ENCODE assay signal across 8 cellular contexts in the genomic region with DNA sequence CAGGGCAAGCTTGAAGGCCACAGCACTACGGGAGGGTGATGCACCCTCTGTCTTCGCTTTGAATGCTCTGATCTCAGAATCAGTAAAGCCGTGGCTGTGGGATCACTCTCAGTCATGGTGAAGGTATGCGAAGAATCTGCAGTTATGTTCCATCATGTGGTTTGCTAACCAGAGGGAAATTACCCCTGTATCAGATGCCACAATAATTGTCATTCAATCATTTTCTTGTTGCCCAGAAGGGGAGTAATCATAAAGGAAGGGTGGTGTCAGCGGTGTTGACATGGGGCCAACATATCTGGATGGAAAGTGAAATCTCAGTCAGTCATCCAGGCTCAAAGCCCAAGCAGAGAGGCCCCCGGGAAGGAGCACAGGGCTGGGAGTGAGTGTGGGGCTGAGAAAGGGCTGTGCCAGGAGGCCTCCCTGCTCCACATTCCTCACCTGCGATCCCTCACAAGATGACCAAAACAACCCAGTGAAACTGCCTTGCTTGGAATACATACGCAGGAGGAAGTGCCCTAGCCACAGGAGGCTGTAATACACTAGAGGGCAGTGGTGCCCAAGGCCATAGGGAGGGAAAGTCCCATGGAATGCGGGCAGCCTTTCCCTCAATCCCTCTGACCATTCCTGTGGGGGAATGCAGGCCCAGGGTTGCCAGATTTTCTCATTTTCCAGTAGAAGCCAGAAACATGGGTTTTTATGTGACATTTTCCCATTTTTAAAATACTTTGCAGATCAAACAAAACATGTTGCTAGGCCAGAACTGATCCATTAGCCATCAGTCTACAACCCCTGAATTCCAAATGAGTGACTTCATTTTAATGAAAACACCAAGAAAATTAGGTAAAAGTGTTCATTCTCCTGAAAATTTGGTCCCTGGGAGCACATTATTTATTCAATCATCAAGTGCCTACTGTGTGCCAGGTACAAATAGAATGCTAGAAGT.
DNase-seq lines count a peak whose midpoint lies in the region; ATAC-seq and TF ChIP-seq lines count a peak whose summit lies in the region.

No MANE protein-coding gene starts in this region.

- peak overlapping the region; percentile 4 for H4K8ac ChIP-seq in mesenchymal stem cell (ENCODE audit: low read length)

- no peak overlapping the region for H3K23ac ChIP-seq in mesenchymal stem cell (ENCODE audit: low read length in 2 of 2)

- H3K18ac ChIP-seq in mesenchymal stem cell (ENCODE audit: low read depth in 1 of 2, low read length in 2 of 2), result peak overlapping the region; percentile 13 to 16

- no peaks in the 10 kb centered on the region for H3K9me2 ChIP-seq in MM.1S (replicated peaks; ENCODE audit: insufficient read depth, low read length)

- H4K20me1 ChIP-seq in MM.1S (ENCODE audit: insufficient read depth, low read length), result no peaks in the 10 kb centered on the region

- H3F3A ChIP-seq in MM.1S (ENCODE audit: insufficient read depth, low read length), result no peaks in the 10 kb centered on the region

- no peak overlapping the region for H2AK5ac ChIP-seq in mesenchymal stem cell (ENCODE audit: low read length, severe bottlenecking)

- H3K27ac ChIP-seq in MM.1S (ENCODE audit: low read length) (no peak overlapping the region), mesenchymal stem cell (ENCODE audit: low read length, poor library complexity, severe bottlenecking) (peak overlapping the region; percentile 94)

- H2AFZ ChIP-seq in MM.1S (ENCODE audit: low read length) (no peak overlapping the region), mesenchymal stem cell (ENCODE audit: low read depth, low read length) (peak overlapping the region; percentile 57)

- peak overlapping the region; percentile 4 for H2BK5ac ChIP-seq in mesenchymal stem cell (ENCODE audit: low read depth, low read length, poor library complexity, severe bottlenecking)

- no peak overlapping the region for H4K91ac ChIP-seq in mesenchymal stem cell (ENCODE audit: low read length)

- H3K79me2 ChIP-seq in MM.1S (ENCODE audit: low read length), result no peaks in the 10 kb centered on the region

- no peaks in the 10 kb centered on the region for H3K27me3 ChIP-seq in MM.1S (replicated peaks; ENCODE audit: insufficient read depth, low read length)
- H3K27me3 ChIP-seq in mesenchymal stem cell (ENCODE audit: control insufficient read depth in 1 of 2, insufficient read depth in 1 of 2, low read length in 2 of 2), result no peaks in the 10 kb centered on the region

- H2BK15ac ChIP-seq in mesenchymal stem cell (ENCODE audit: low read depth, poor library complexity, severe bottlenecking), result no peak overlapping the region

- H3K9me3 ChIP-seq in MM.1S (replicated peaks; ENCODE audit: insufficient read depth, low read length), result no peaks in the 10 kb centered on the region
- H3K9me3 ChIP-seq in mesenchymal stem cell (ENCODE audit: control insufficient read depth, low read length), result no peaks in the 10 kb centered on the region

- H3K4me3 ChIP-seq in MM.1S (ENCODE audit: low read length) (no peak overlapping the region), mesenchymal stem cell (ENCODE audit: insufficient read depth in 1 of 2, low read depth in 1 of 2, low read length in 2 of 2) (peak overlapping the region in 1 of 2 experiments; percentile 23)

- 4% methylated on average over 7 of the region's 9 CpGs for WGBS in mesenchymal stem cell

- H3K9ac ChIP-seq in MM.1S (ENCODE audit: low read length) (no peak overlapping the region), mesenchymal stem cell (ENCODE audit: low read length) (peak overlapping the region; percentile 81)

- ATAC-seq in GM21723 (IDR thresholded peaks at IDR 0.05; ENCODE audit: unreplicated experiment) (no peak), HG02970 (IDR thresholded peaks at IDR 0.05; ENCODE audit: low FRiP score, unreplicated experiment) (no peak)

- H2BK12ac ChIP-seq in mesenchymal stem cell (ENCODE audit: low read length in 2 of 2), result peak overlapping the region in 1 of 2 experiments; percentile 90

- H3K36me3 ChIP-seq in MM.1S (replicated peaks; ENCODE audit: insufficient read depth, low read length) (no peaks in the 10 kb centered on the region), mesenchymal stem cell (ENCODE audit: control insufficient read depth in 1 of 2, insufficient read depth in 2 of 2, low read depth in 1 of 2, low read length in 2 of 2) (no peaks in the 10 kb centered on the region)

- H2BK120ac ChIP-seq in mesenchymal stem cell (ENCODE audit: low read depth, low read length), result no peak overlapping the region

- peak; percentile 16; the same call in 1 of the 2 replicates for TF ChIP-seq CTCF in MM.1S (IDR thresholded peaks at IDR 0.05; ENCODE audit: low read length)

- peak; percentile 26 for DNase-seq in activated T-cell treated with anti-CD3 and anti-CD28 coated beads, Interleukin-2, amount 50 U/mL, for 48 hours
- DNase-seq in activated T-cell treated with anti-CD3 and anti-CD28 coated beads for 4 hours (no peak), MM.1S (no peak), dermis blood vessel endothelial cell (peak; percentile 71), mesenchymal stem cell (peak; percentile 91)
- DNase-seq in activated CD4-positive, alpha-beta T cell treated with anti-CD3 and anti-CD28 coated beads for 4 hours, result no peak

- H3K14ac ChIP-seq in mesenchymal stem cell (ENCODE audit: low read length in 2 of 2), result no peak overlapping the region

- no peaks in the 10 kb centered on the region for H3K79me1 ChIP-seq in mesenchymal stem cell (replicated peaks; ENCODE audit: low read length, poor library complexity, severe bottlenecking)

- no peak overlapping the region for H3K4me2 ChIP-seq in MM.1S (ENCODE audit: low read depth, low read length)
- peak overlapping the region; percentile 26 for H3K4me2 ChIP-seq in mesenchymal stem cell (ENCODE audit: low read length, poor library complexity, severe bottlenecking)

- no peak overlapping the region for H3K4ac ChIP-seq in mesenchymal stem cell (ENCODE audit: low read depth in 1 of 2, low read length in 2 of 2)

- no peaks in the 10 kb centered on the region for H3K4me1 ChIP-seq in MM.1S (ENCODE audit: low read length)
- peaks cover 10% of the 10 kb centered on the region for H3K4me1 ChIP-seq in mesenchymal stem cell (ENCODE audit: control insufficient read depth, insufficient read depth, low read depth, low read length)

Comparison
In these comparisons a context has a peak if more than half of its experiments do, and no peak if none do; other contexts are left out.
1. DNase-seq: peak in activated T-cell treated with anti-CD3 and anti-CD28 coated beads, Interleukin-2, amount 50 U/mL, for 48 hours (2 of 2), dermis blood vessel endothelial cell (single experiment) and mesenchymal stem cell (single experiment); none in activated T-cell treated with anti-CD3 and anti-CD28 coated beads for 4 hours (single experiment), MM.1S (single experiment) and activated CD4-positive, alpha-beta T cell treated with anti-CD3 and anti-CD28 coated beads for 4 hours (0 of 2).